ENCODE assay signal across 16 cellular contexts in genomic region chrX:150326843-150327242, GRCh38. TPM values are rescaled to one million over a fixed set of nuclear protein-coding genes. Genes with fewer than 3 reads are reported as not detected.
DNase-seq lines count a peak whose midpoint lies in the region; ATAC-seq and TF ChIP-seq lines count a peak whose summit lies in the region.
"Had no signal": no experiment of that assay in that cellular context is flagged by ENCODE, and none has a peak within 500 bp of the region (broad histone marks: within the 10 kb centered on the region; RNA-seq: fewer than 3 reads in every experiment).

No MANE protein-coding gene starts in this region.

- H3K4me1 ChIP-seq in BLaER1 treated with 17β-estradiol and CSF1 and Interleukin-3, amounts not matched to agents 10 nM and 100 nM, result peaks cover 24 to 38% (median 34%) of the 10 kb centered on the region in 10 experiments
- H3K4me1 ChIP-seq in Loucy (ENCODE audit: insufficient read depth, low read length, poor library complexity, severe bottlenecking) (peaks cover 18% of the 10 kb centered on the region), mesenchymal stem cell (ENCODE audit: control insufficient read depth, insufficient read depth, low read depth, low read length) (peaks cover 11% of the 10 kb centered on the region), Peyer's patch (no peaks in the 10 kb centered on the region), SK-N-SH (ENCODE audit: control insufficient read depth in 1 of 2, insufficient read depth in 2 of 2, low read depth in 1 of 2, low read length in 1 of 2) (peaks cover 0 to 3% of the 10 kb centered on the region in 2 experiments; a peak in 1 of 4 replicates)
- H3K4me1 ChIP-seq: Caco-2 had no signal

- H4K8ac ChIP-seq in mesenchymal stem cell (ENCODE audit: low read length), result no peak overlapping the region

- no peak overlapping the region for H3K4ac ChIP-seq in mesenchymal stem cell (ENCODE audit: low read depth in 1 of 2, low read length in 2 of 2)

- DNase-seq in glomerular visceral epithelial cell (ENCODE audit: extremely low spot score) (peak; percentile 3), mesenchymal stem cell (peak; percentile 10), Peyer's patch (no peak), SK-N-SH (no peak), NOMO-1 treated with dmso at 0.1 percent for 144 hours (lab: John Stamatoyannopoulos, UW; ENCODE audit: unreplicated experiment) (no peak)
- DNase-seq: Caco-2; CD8-positive, alpha-beta memory T cell; DND-41; GF-D8; GOT3; H9 had no signal

- no peak for TF ChIP-seq POLR2A in Peyer's patch (IDR thresholded peaks at IDR 0.05)

- no peak overlapping the region for H2BK15ac ChIP-seq in mesenchymal stem cell (ENCODE audit: low read depth, poor library complexity, severe bottlenecking)

- H2BK5ac ChIP-seq in mesenchymal stem cell (ENCODE audit: low read depth, low read length, poor library complexity, severe bottlenecking), result no peak overlapping the region

- no peaks in the 10 kb centered on the region for H3K79me1 ChIP-seq in mesenchymal stem cell (replicated peaks; ENCODE audit: low read length, poor library complexity, severe bottlenecking)

- H3K23ac ChIP-seq in mesenchymal stem cell (ENCODE audit: low read length in 2 of 2), result no peak overlapping the region

- no peak overlapping the region for H2BK12ac ChIP-seq in mesenchymal stem cell (ENCODE audit: low read length in 2 of 2)

- no peaks in the 10 kb centered on the region for H4K20me1 ChIP-seq in BLaER1 treated with 17β-estradiol and CSF1 and Interleukin-3, amounts not matched to agents 10 nM and 100 nM
- H4K20me1 ChIP-seq in Loucy (ENCODE audit: insufficient read depth, low read length, poor library complexity, severe bottlenecking) (no peaks in the 10 kb centered on the region), SK-N-SH (ENCODE audit: insufficient read depth) (no peaks in the 10 kb centered on the region)

- H2AFZ ChIP-seq in Loucy (ENCODE audit: low read length), result peak overlapping the region; percentile 81; the same call in 1 of the 2 replicates
- H2AFZ ChIP-seq in mesenchymal stem cell (ENCODE audit: low read depth, low read length), result no peak overlapping the region
- no peak overlapping the region for H2AFZ ChIP-seq in SK-N-SH (ENCODE audit: low read depth)

- TF ChIP-seq CTCF in Loucy (conservative IDR thresholded peaks at IDR 0.05; ENCODE audit: low read length), result no peak
- no peak for TF ChIP-seq CTCF in Peyer's patch (IDR thresholded peaks at IDR 0.05)
- no peak for TF ChIP-seq CTCF in SK-N-SH (IDR thresholded peaks at IDR 0.05)

- no peak for ATAC-seq in GM18909 (IDR thresholded peaks at IDR 0.05; ENCODE audit: poor library complexity, unreplicated experiment)
- ATAC-seq: K562 had no signal

- H3K18ac ChIP-seq in mesenchymal stem cell (ENCODE audit: low read depth in 1 of 2, low read length in 2 of 2), result peak overlapping the region in 1 of 2 experiments; percentile 34

- WGBS in mesenchymal stem cell, result 31% methylated on average over 3 of the region's 5 CpGs
- WGBS in SK-N-SH (ENCODE audit: low lambda C conversion rate), result 22% methylated on average over 5 of the region's 5 CpGs

- no peak for TF ChIP-seq RAD21 in SK-N-SH (IDR thresholded peaks at IDR 0.05; ENCODE audit: low read length)

- no peaks in the 10 kb centered on the region for H3K36me3 ChIP-seq in BLaER1 treated with 17β-estradiol and CSF1 and Interleukin-3, amounts not matched to agents 10 nM and 100 nM
- H3K36me3 ChIP-seq in Loucy (ENCODE audit: insufficient read depth, low read length) (no peaks in the 10 kb centered on the region), mesenchymal stem cell (ENCODE audit: control insufficient read depth in 1 of 2, insufficient read depth in 2 of 2, low read depth in 1 of 2, low read length in 2 of 2) (no peaks in the 10 kb centered on the region), Peyer's patch (no peaks in the 10 kb centered on the region), SK-N-SH (replicated peaks in 1 of 2; ENCODE audit: control insufficient read depth in 1 of 2, insufficient read depth in 2 of 2, low read length in 1 of 2) (no peaks in the 10 kb centered on the region)

- H2AK5ac ChIP-seq in mesenchymal stem cell (ENCODE audit: low read length, severe bottlenecking), result no peak overlapping the region

- H3K79me2 ChIP-seq in Loucy (ENCODE audit: insufficient read depth, low read length), result no peaks in the 10 kb centered on the region
- H3K79me2 ChIP-seq in SK-N-SH (ENCODE audit: insufficient read depth), result no peaks in the 10 kb centered on the region

- no peaks in the 10 kb centered on the region for H3F3A ChIP-seq in Loucy (ENCODE audit: low read depth)
- H3F3A ChIP-seq in SK-N-SH (replicated peaks; ENCODE audit: insufficient read depth), result no peaks in the 10 kb centered on the region

- peaks cover 3 to 17% (median 14%) of the 10 kb centered on the region in 11 experiments; a peak in 19 of 22 replicates for H3K9me3 ChIP-seq in BLaER1 treated with 17β-estradiol and CSF1 and Interleukin-3, amounts not matched to agents 10 nM and 100 nM (replicated peaks in 1 of 11)
- H3K9me3 ChIP-seq in Loucy (ENCODE audit: insufficient read depth, low read depth, low read length), result no peaks in the 10 kb centered on the region
- H3K9me3 ChIP-seq in mesenchymal stem cell (ENCODE audit: control insufficient read depth, low read length), result peaks cover 22% of the 10 kb centered on the region
- H3K9me3 ChIP-seq in Peyer's patch, result no peaks in the 10 kb centered on the region
- H3K9me3 ChIP-seq in SK-N-SH, result 0 out of 2 replicates have a peak, but pooled peaks cover 4% of the 10 kb centered on the region
- H3K9me3 ChIP-seq: Caco-2 had no signal

- H3K9ac ChIP-seq in BLaER1 treated with 17β-estradiol and CSF1 and Interleukin-3, amounts not matched to agents 10 nM and 100 nM, result peak overlapping the region in 7 of 11 experiments; percentile 18 to 78 (median 72); a peak in 12 of 22 replicates
- H3K9ac ChIP-seq in Loucy (ENCODE audit: low read depth, low read length, poor library complexity, severe bottlenecking) (no peak overlapping the region), mesenchymal stem cell (ENCODE audit: low read length) (no peak overlapping the region), SK-N-SH (no peak overlapping the region)

- POLR2A ChIA-PET in SK-N-SH (lab: Yijun Ruan, JAX), result no interaction called here

- peak overlapping the region in 8 of 11 experiments; percentile 24 to 88 (median 78); a peak in 16 of 22 replicates for H3K27ac ChIP-seq in BLaER1 treated with 17β-estradiol and CSF1 and Interleukin-3, amounts not matched to agents 10 nM and 100 nM
- no peak overlapping the region for H3K27ac ChIP-seq in mesenchymal stem cell (ENCODE audit: low read length, poor library complexity, severe bottlenecking)
- H3K27ac ChIP-seq in Peyer's patch, result no peak overlapping the region
- H3K27ac ChIP-seq in SK-N-SH (ENCODE audit: low read depth in 2 of 2, low read length in 1 of 2), result no peak overlapping the region

- H2BK120ac ChIP-seq in mesenchymal stem cell (ENCODE audit: low read depth, low read length), result no peak overlapping the region

- no peak overlapping the region for H3K14ac ChIP-seq in mesenchymal stem cell (ENCODE audit: low read length in 2 of 2)

- H4K91ac ChIP-seq in mesenchymal stem cell (ENCODE audit: low read length), result no peak overlapping the region

- H3K4me2 ChIP-seq in BLaER1 treated with 17β-estradiol and CSF1 and Interleukin-3, amounts not matched to agents 10 nM and 100 nM, result peak overlapping the region; percentile 62 to 95 (median 86); a peak in 19 of 22 replicates
- H3K4me2 ChIP-seq in Loucy (ENCODE audit: low read depth, low read length, poor library complexity, severe bottlenecking) (no peak overlapping the region), mesenchymal stem cell (ENCODE audit: low read length, poor library complexity, severe bottlenecking) (no peak overlapping the region), SK-N-SH (no peak overlapping the region)

- peak overlapping the region in 2 of 10 experiments; percentile 21 to 45; a peak in 1 of 20 replicates for H3K4me3 ChIP-seq in BLaER1 treated with 17β-estradiol and CSF1 and Interleukin-3, amounts not matched to agents 10 nM and 100 nM
- no peak overlapping the region for H3K4me3 ChIP-seq in Loucy (ENCODE audit: low read length, poor library complexity, severe bottlenecking)
- no peak overlapping the region for H3K4me3 ChIP-seq in mesenchymal stem cell (ENCODE audit: insufficient read depth in 1 of 2, low read depth in 1 of 2, low read length in 2 of 2)
- H3K4me3 ChIP-seq in Peyer's patch, result no peak overlapping the region
- no peak overlapping the region for H3K4me3 ChIP-seq in SK-N-SH (ENCODE audit: low read depth in 2 of 2, low read length in 1 of 2)
- H3K4me3 ChIP-seq: K562 had no signal

- no peak for TF ChIP-seq EP300 in SK-N-SH (IDR thresholded peaks at IDR 0.05; ENCODE audit: borderline replicate concordance in 1 of 2, low read depth in 1 of 2, low read length in 1 of 2)

- CTCF ChIA-PET in SK-N-SH (lab: Yijun Ruan, JAX), result no interaction called here

- no peaks in the 10 kb centered on the region for H3K27me3 ChIP-seq in BLaER1 treated with 17β-estradiol and CSF1 and Interleukin-3, amounts not matched to agents 10 nM and 100 nM
- H3K27me3 ChIP-seq in Loucy (ENCODE audit: insufficient read depth, low read length, poor library complexity, severe bottlenecking) (no peaks in the 10 kb centered on the region), mesenchymal stem cell (ENCODE audit: control insufficient read depth in 1 of 2, insufficient read depth in 1 of 2, low read length in 2 of 2) (peaks cover 0 to 36% of the 10 kb centered on the region in 2 experiments), Peyer's patch (no peaks in the 10 kb centered on the region), SK-N-SH (ENCODE audit: insufficient read depth) (no peaks in the 10 kb centered on the region)

- H3K9me2 ChIP-seq in Loucy (replicated peaks; ENCODE audit: low read depth, low read length), result no peaks in the 10 kb centered on the region
- H3K9me2 ChIP-seq in SK-N-SH, result no peaks in the 10 kb centered on the region

TF ChIP-seq in SK-N-SH, 30 proteins besides CTCF, POLR2A, EP300 and RAD21:
- TF ChIP-seq RCOR1 (IDR thresholded peaks at IDR 0.05; ENCODE audit: low read length) (no peak), USF1 (IDR thresholded peaks at IDR 0.05; ENCODE audit: borderline replicate concordance, low read depth) (no peak), NFIC (IDR thresholded peaks at IDR 0.05; ENCODE audit: borderline replicate concordance) (no peak)

RNA-seq across cellular contexts. Expression of gene MAMLD1, which starts 36.3 kb away (rescaled TPM):
- 3.4 TPM for polyA plus RNA-seq in mesenchymal stem cell (2013, experiment 1 of 2)
- 3.3 TPM for polyA plus RNA-seq in mesenchymal stem cell (2013, experiment 2 of 2)
- 1 to 10 TPM in 1 of 4 donors, under 1 TPM in 3; 0.38 to 2.5 (median 0.75) TPM for total RNA-seq in Peyer's patch
- polyA plus RNA-seq in SK-N-SH (2012; rRNA removed), result 2.9 and 4.4 TPM in 2 replicates
- polyA plus RNA-seq in SK-N-SH (2012; cell fraction: cytosol; rRNA removed), result 2.8 and 2.9 TPM in 2 replicates
- 20.1 and 20.2 TPM in 2 replicates for polyA plus RNA-seq in SK-N-SH (2012; cell fraction: nucleus; rRNA removed)
- total RNA-seq: Caco-2 had no signal
- polyA plus RNA-seq: CD14-positive monocyte had no signal

Comparison
In these comparisons a context has a peak if more than half of its experiments do, and no peak if none do; other contexts are left out.
1. H3K27ac ChIP-seq: peak in BLaER1 treated with 17β-estradiol and CSF1 and Interleukin-3, amounts not matched to agents 10 nM and 100 nM (8 of 11); none in mesenchymal stem cell (single experiment), Peyer's patch (0 of 4) and SK-N-SH (0 of 2).
2. H3K4me2 ChIP-seq: peak in BLaER1 treated with 17β-estradiol and CSF1 and Interleukin-3, amounts not matched to agents 10 nM and 100 nM (11 of 11); none in Loucy (single experiment), mesenchymal stem cell (single experiment) and SK-N-SH (single experiment).
3. H3K9ac ChIP-seq: peak in BLaER1 treated with 17β-estradiol and CSF1 and Interleukin-3, amounts not matched to agents 10 nM and 100 nM (7 of 11); none in Loucy (single experiment), mesenchymal stem cell (single experiment) and SK-N-SH (single experiment).
4. DNase-seq: peak in glomerular visceral epithelial cell (single experiment) and mesenchymal stem cell (single experiment); none in Peyer's patch (0 of 3), SK-N-SH (single experiment) and NOMO-1 treated with dmso at 0.1 percent for 144 hours (single experiment).